In genomic region chr17:4476512-4477070, GRCh38 we compare ENCODE assay signal across 13 cellular contexts. TPM values are rescaled to one million over a fixed set of nuclear protein-coding genes. Genes with fewer than 3 reads are reported as not detected.
DNase-seq lines count a peak whose midpoint lies in the region; ATAC-seq and TF ChIP-seq lines count a peak whose summit lies in the region.
"Had no signal": no experiment of that assay in that cellular context is flagged by ENCODE, and none has a peak within 500 bp of the region (broad histone marks: within the 10 kb centered on the region; RNA-seq: fewer than 3 reads in every experiment).

No MANE protein-coding gene starts in this region.

- H3K4me1 ChIP-seq in esophagus squamous epithelium, result peaks cover 10 to 41% (median 18%) of the 10 kb centered on the region in 3 donors
- H3K4me1 ChIP-seq in neuronal stem cell (ENCODE audit: control insufficient read depth in 2 of 2, insufficient read depth in 1 of 2, low read depth in 1 of 2, low read length in 2 of 2), result peaks cover 9 to 24% of the 10 kb centered on the region in 2 donors

- no peak for ATAC-seq in HG02840 (IDR thresholded peaks at IDR 0.05; ENCODE audit: low FRiP score, unreplicated experiment)
- no peak for ATAC-seq in HG03175 (IDR thresholded peaks at IDR 0.05; ENCODE audit: unreplicated experiment)
- ATAC-seq: activated CD8-positive, alpha-beta T cell treated with anti-CD3 and anti-CD28 coated beads, Interleukin-2, amount 10 ng/mL, durations not matched to agents 7 days and 5 days had no signal

- H3K27ac ChIP-seq in esophagus squamous epithelium (peak overlapping the region; percentile 41 to 55 (median 52)), neuronal stem cell (replicated peaks; ENCODE audit: low read length) (peak overlapping the region; percentile 66)
- H3K27ac ChIP-seq: thoracic aorta had no signal

- H3K18ac ChIP-seq in neuronal stem cell (ENCODE audit: low read length), result peak overlapping the region; percentile 96

- TF ChIP-seq POLR2A in esophagus squamous epithelium (IDR thresholded peaks at IDR 0.05), result no peak

- H3K9me3 ChIP-seq in esophagus squamous epithelium (no peaks in the 10 kb centered on the region), neuronal stem cell (replicated peaks in 1 of 2; ENCODE audit: control insufficient read depth in 2 of 2, insufficient read depth in 1 of 2, low read depth in 1 of 2, low read length in 2 of 2) (no peaks in the 10 kb centered on the region)
- H3K9me3 ChIP-seq: thoracic aorta had no signal

- H4K91ac ChIP-seq in neuronal stem cell (ENCODE audit: low read depth, low read length, poor library complexity), result peak overlapping the region; percentile 92

- peak overlapping the region; percentile 90 for H2BK120ac ChIP-seq in neuronal stem cell (ENCODE audit: low read depth, low read length)

- WGBS in esophagus squamous epithelium, 2 donors, result 33 to 47% methylated on average over 1 to 15 of the region's 19 CpGs
- no CpG with 5 or more reads among the region's 19 CpGs for WGBS in neuronal stem cell (ENCODE audit: extremely low coverage in 2 of 2, insufficient read length in 2 of 2, insufficient replicate concordance in 1 of 2), 2 donors

- no peak overlapping the region for H3K23ac ChIP-seq in neuronal stem cell (ENCODE audit: low read depth, low read length, poor library complexity)

- intact Hi-C loops in esophagus squamous epithelium (cut with DNase I), result no loop called here

- DNase-seq in COLO668 (lab: John Stamatoyannopoulos, UW; ENCODE audit: unreplicated experiment), result peak; percentile 43
- peak; percentile 71 for DNase-seq in NCI-H510A (lab: John Stamatoyannopoulos, UW)
- no peak for DNase-seq in esophagus squamous epithelium (lab: John Stamatoyannopoulos, UW)
- DNase-seq in neuronal stem cell (ENCODE audit: low spot score), result no peak
- no peak for DNase-seq in mesenteric fat pad (ENCODE audit: low spot score)
- DNase-seq in NCI-H1694 (lab: John Stamatoyannopoulos, UW), result no peak
- DNase-seq: activated CD8-positive, alpha-beta T cell treated with anti-CD3 and anti-CD28 coated beads, Interleukin-2, amount 10 ng/mL, durations not matched to agents 7 days and 5 days; naive B cell; NCI-H2171 treated with DMSO at 0.1 percent for 48 hours had no signal

- TF ChIP-seq CTCF in esophagus squamous epithelium (IDR thresholded peaks at IDR 0.05), result no peak

- H4K8ac ChIP-seq in neuronal stem cell (ENCODE audit: low read depth, low read length), result peak overlapping the region; percentile 73

- H2AFZ ChIP-seq in neuronal stem cell (ENCODE audit: low read length), result no peak overlapping the region

- H3K4ac ChIP-seq in neuronal stem cell (ENCODE audit: low read length), result peak overlapping the region; percentile 30

- H2BK15ac ChIP-seq in neuronal stem cell (ENCODE audit: low read length), result peak overlapping the region; percentile 100

- H3K4me3 ChIP-seq in esophagus squamous epithelium (peak overlapping the region in 1 of 4 donors; percentile 5), neuronal stem cell (ENCODE audit: low read length in 2 of 2) (no peak overlapping the region)
- H3K4me3 ChIP-seq: thoracic aorta had no signal

- no peak overlapping the region for H3K9ac ChIP-seq in neuronal stem cell (ENCODE audit: low read depth, low read length, poor library complexity)

- peak overlapping the region; percentile 68 for H2AK5ac ChIP-seq in neuronal stem cell (ENCODE audit: low read depth, low read length)

- H3K27me3 ChIP-seq in esophagus squamous epithelium (peaks cover 0 to 6% (median 0%) of the 10 kb centered on the region in 4 donors), neuronal stem cell (ENCODE audit: control insufficient read depth in 3 of 3, insufficient read depth in 3 of 3, low read depth in 1 of 3, low read length in 3 of 3) (peaks cover 0 to 39% (median 0%) of the 10 kb centered on the region in 3 experiments)

- H3K36me3 ChIP-seq in esophagus squamous epithelium (no peaks in the 10 kb centered on the region), neuronal stem cell (replicated peaks in 1 of 2; ENCODE audit: control insufficient read depth in 2 of 2, insufficient read depth in 2 of 2, low read length in 2 of 2) (no peaks in the 10 kb centered on the region)
- H3K36me3 ChIP-seq: thoracic aorta had no signal

- peak overlapping the region; percentile 85 for H2BK5ac ChIP-seq in neuronal stem cell (ENCODE audit: low read length)

- H3K4me2 ChIP-seq in neuronal stem cell (ENCODE audit: insufficient read depth, low read length, poor library complexity, severe bottlenecking), result no peak overlapping the region

- no peaks in the 10 kb centered on the region for H3K79me1 ChIP-seq in neuronal stem cell (ENCODE audit: low read depth, low read length)

- H2BK12ac ChIP-seq in neuronal stem cell (ENCODE audit: low read length), result peak overlapping the region; percentile 96

- no peak overlapping the region for H3K14ac ChIP-seq in neuronal stem cell (ENCODE audit: low read length)

RNA-seq across cellular contexts. Expression of gene SPNS2, which starts 22.1 kb away (rescaled TPM):
- total RNA-seq in esophagus squamous epithelium, result 10 to 100 TPM; 36.8 to 66.6 (median 47.6) TPM
- polyA plus RNA-seq in neuronal stem cell (2013, experiment 1 of 2), result 0.54 TPM
- 0.58 TPM for polyA plus RNA-seq in neuronal stem cell (2013, experiment 2 of 2)
- total RNA-seq in mesenteric fat pad, result 18.6 TPM

RNA-seq across cellular contexts. Expression of gene SPNS3, which starts 42.9 kb away (rescaled TPM):
- under 1 TPM in 1 of 4 donors, not detected in 3; 0.27 TPM for total RNA-seq in esophagus squamous epithelium
- polyA plus RNA-seq in neuronal stem cell (2013, experiment 1 of 2), result 0.03 TPM
- polyA plus RNA-seq in neuronal stem cell (2013, experiment 2 of 2), result not detected
- not detected for total RNA-seq in mesenteric fat pad
- total RNA-seq: chondrocyte had no signal

Comparison
In these comparisons a context has a peak if more than half of its experiments do, and no peak if none do; other contexts are left out.
1. DNase-seq: peak in COLO668 (single experiment) and NCI-H510A (single experiment); none in esophagus squamous epithelium (single experiment), neuronal stem cell (single experiment), mesenteric fat pad (single experiment) and NCI-H1694 (single experiment).